Comparison of ENCODE assay signal across 14 cellular contexts in genomic region chr21:14916676-14917141, GRCh38.
DNase-seq lines count a peak whose midpoint lies in the region; ATAC-seq and TF ChIP-seq lines count a peak whose summit lies in the region.
"Had no signal": no experiment of that assay in that cellular context is flagged by ENCODE, and none has a peak within 500 bp of the region (broad histone marks: within the 10 kb centered on the region; RNA-seq: fewer than 3 reads in every experiment).

No MANE protein-coding gene starts in this region.

- no peak for ATAC-seq in activated T-cell treated with anti-CD3 and anti-CD28 coated beads, Interleukin-2, amount 50 U/mL, for 72 hours (replicated peaks in 1 of 2)

- TF ChIP-seq CTCF in fibroblast of lung (conservative IDR thresholded peaks at IDR 0.05 in 1 of 2, IDR thresholded peaks at IDR 0.05 in 1 of 2; ENCODE audit: low read depth in 1 of 2, low read length in 2 of 2): no peak
- TF ChIP-seq CTCF in osteoblast (IDR thresholded peaks at IDR 0.05; ENCODE audit: extremely low read depth, low read depth, low read length): no peak

- H3K27me3 Mint-ChIP-seq in activated T-cell treated with anti-CD3 and anti-CD28 coated beads, Interleukin-2, amount 50 U/mL, for 72 hours (ENCODE audit: low read depth): no peaks in the 10 kb centered on the region

- H3K79me2 ChIP-seq in fibroblast of lung (ENCODE audit: control insufficient read depth, insufficient read depth, low read length) (no peaks in the 10 kb centered on the region), osteoblast (ENCODE audit: insufficient read depth, low read length) (no peaks in the 10 kb centered on the region)

- no peaks in the 10 kb centered on the region for H3K9me3 ChIP-seq in SJCRH30 (replicated peaks)
- no peaks in the 10 kb centered on the region for H3K9me3 ChIP-seq in fibroblast of lung (ENCODE audit: control insufficient read depth, insufficient read depth, low read depth, low read length)
- no peaks in the 10 kb centered on the region for H3K9me3 ChIP-seq in neuron (ENCODE audit: low read length)
- H3K9me3 ChIP-seq in osteoblast (ENCODE audit: low read depth, low read length): no peaks in the 10 kb centered on the region
- H3K9me3 ChIP-seq: SK-N-SH, suprapubic skin had no signal

- DNase-seq in DMS53 treated with DMSO at 0.1 percent for 48 hours (lab: John Stamatoyannopoulos, UW; ENCODE audit: unreplicated experiment) (peak; percentile 19), SJCRH30 (peak in 1 of 2 experiments; percentile 26), fibroblast of lung (ENCODE audit: low read depth in 2 of 2) (peak; percentile 43 to 48), osteoblast (ENCODE audit: insufficient read length, low spot score, missing footprints) (no peak), NCI-H2081 (lab: John Stamatoyannopoulos, UW) (no peak)
- DNase-seq in activated T-cell treated with anti-CD3 and anti-CD28 coated beads, Interleukin-2, amount 50 U/mL, for 72 hours: no peak
- no peak for DNase-seq in activated CD4-positive, CD25-positive, alpha-beta regulatory T cell (lab: John Stamatoyannopoulos, UW)
- DNase-seq: central memory CD4-positive, alpha-beta T cell; MM.1S; SK-N-SH; stimulated activated CD4-positive, alpha-beta T cell treated with anti-CD3 and anti-CD28 coated beads, Interleukin-15, amount 100 ng/mL, for 24 hours had no signal

- no peak overlapping the region for H3K4me3 Mint-ChIP-seq in activated T-cell treated with anti-CD3 and anti-CD28 coated beads, Interleukin-2, amount 50 U/mL, for 72 hours

- H3K27me3 ChIP-seq in SJCRH30: no peaks in the 10 kb centered on the region
- H3K27me3 ChIP-seq in fibroblast of lung (ENCODE audit: control insufficient read depth, insufficient read depth, low read length): no peaks in the 10 kb centered on the region
- no peaks in the 10 kb centered on the region for H3K27me3 ChIP-seq in neuron (ENCODE audit: insufficient read depth, low read length)
- H3K27me3 ChIP-seq in osteoblast (ENCODE audit: insufficient read depth, low read length): no peaks in the 10 kb centered on the region
- H3K27me3 ChIP-seq: suprapubic skin had no signal

- H3K4me1 Mint-ChIP-seq in activated T-cell treated with anti-CD3 and anti-CD28 coated beads, Interleukin-2, amount 50 U/mL, for 72 hours (ENCODE audit: low read depth): no peaks in the 10 kb centered on the region

- peak overlapping the region; percentile 55; the same call in 1 of the 2 replicates for H3K4me3 ChIP-seq in SJCRH30
- H3K4me3 ChIP-seq in fibroblast of lung (replicated peaks in 1 of 4; ENCODE audit: control extremely low read depth in 1 of 4, insufficient read depth in 1 of 4, low read depth in 3 of 4, low read length in 4 of 4): no peak overlapping the region
- H3K4me3 ChIP-seq in neuron (ENCODE audit: low read length): no peak overlapping the region
- H3K4me3 ChIP-seq in osteoblast (ENCODE audit: insufficient read depth, low read length): no peak overlapping the region
- H3K4me3 ChIP-seq: suprapubic skin had no signal

- H4K20me1 ChIP-seq in fibroblast of lung (ENCODE audit: control insufficient read depth, extremely low read depth, insufficient read depth, low read length) (no peaks in the 10 kb centered on the region), osteoblast (ENCODE audit: insufficient read depth, low read length) (no peaks in the 10 kb centered on the region)

- H3K4me2 ChIP-seq in fibroblast of lung (ENCODE audit: extremely low read depth, insufficient read depth, low read length) (no peak overlapping the region), osteoblast (ENCODE audit: insufficient read depth, low read length) (no peak overlapping the region)
- H3K4me2 ChIP-seq: SK-N-SH had no signal

- H3K9ac ChIP-seq in fibroblast of lung (ENCODE audit: insufficient read depth, low read length): no peak overlapping the region
- H3K9ac ChIP-seq: SK-N-SH had no signal

- no peaks in the 10 kb centered on the region for H3K36me3 Mint-ChIP-seq in activated T-cell treated with anti-CD3 and anti-CD28 coated beads, Interleukin-2, amount 50 U/mL, for 72 hours (ENCODE audit: insufficient read depth in 2 of 2)

- H2AFZ ChIP-seq in fibroblast of lung (ENCODE audit: low read length): peak overlapping the region; percentile 15
- H2AFZ ChIP-seq in neuron (ENCODE audit: low read depth, low read length): peak overlapping the region; percentile 75
- H2AFZ ChIP-seq in osteoblast (ENCODE audit: low read length): no peak overlapping the region

- no peaks in the 10 kb centered on the region for H3K9me3 Mint-ChIP-seq in activated T-cell treated with anti-CD3 and anti-CD28 coated beads, Interleukin-2, amount 50 U/mL, for 72 hours

- no peaks in the 10 kb centered on the region for H3K36me3 ChIP-seq in SJCRH30
- no peaks in the 10 kb centered on the region for H3K36me3 ChIP-seq in fibroblast of lung (ENCODE audit: control insufficient read depth, insufficient read depth, low read length)
- no peaks in the 10 kb centered on the region for H3K36me3 ChIP-seq in neuron (ENCODE audit: insufficient read depth, low read length)
- no peaks in the 10 kb centered on the region for H3K36me3 ChIP-seq in osteoblast (ENCODE audit: insufficient read depth, low read length)
- H3K36me3 ChIP-seq: suprapubic skin had no signal

- H3K4me1 ChIP-seq in SJCRH30 (peaks cover 16% of the 10 kb centered on the region), fibroblast of lung (ENCODE audit: control insufficient read depth, extremely low read depth, insufficient read depth, low read length) (peaks cover 3% of the 10 kb centered on the region), neuron (ENCODE audit: insufficient read depth, low read length) (peaks cover 9% of the 10 kb centered on the region), osteoblast (ENCODE audit: insufficient read depth, low read length) (no peaks in the 10 kb centered on the region)
- H3K4me1 ChIP-seq: suprapubic skin had no signal

- H3K27ac ChIP-seq in SJCRH30: no peak overlapping the region
- H3K27ac ChIP-seq in fibroblast of lung (ENCODE audit: insufficient read depth, low read length): no peak overlapping the region
- no peak overlapping the region for H3K27ac ChIP-seq in osteoblast (ENCODE audit: low read depth, low read length)
- H3K27ac ChIP-seq: HL-60, suprapubic skin had no signal

- H3K27ac Mint-ChIP-seq in activated T-cell treated with anti-CD3 and anti-CD28 coated beads, Interleukin-2, amount 50 U/mL, for 72 hours: no peak overlapping the region

Comparison
In these comparisons a context has a peak if more than half of its experiments do, and no peak if none do; other contexts are left out.
1. DNase-seq: peak in DMS53 treated with DMSO at 0.1 percent for 48 hours (single experiment) and fibroblast of lung (2 of 2); none in osteoblast (single experiment), NCI-H2081 (0 of 2), activated T-cell treated with anti-CD3 and anti-CD28 coated beads, Interleukin-2, amount 50 U/mL, for 72 hours (0 of 2) and activated CD4-positive, CD25-positive, alpha-beta regulatory T cell (0 of 4).